Comparison of ENCODE assay signal across 8 cellular contexts in the genomic region with DNA sequence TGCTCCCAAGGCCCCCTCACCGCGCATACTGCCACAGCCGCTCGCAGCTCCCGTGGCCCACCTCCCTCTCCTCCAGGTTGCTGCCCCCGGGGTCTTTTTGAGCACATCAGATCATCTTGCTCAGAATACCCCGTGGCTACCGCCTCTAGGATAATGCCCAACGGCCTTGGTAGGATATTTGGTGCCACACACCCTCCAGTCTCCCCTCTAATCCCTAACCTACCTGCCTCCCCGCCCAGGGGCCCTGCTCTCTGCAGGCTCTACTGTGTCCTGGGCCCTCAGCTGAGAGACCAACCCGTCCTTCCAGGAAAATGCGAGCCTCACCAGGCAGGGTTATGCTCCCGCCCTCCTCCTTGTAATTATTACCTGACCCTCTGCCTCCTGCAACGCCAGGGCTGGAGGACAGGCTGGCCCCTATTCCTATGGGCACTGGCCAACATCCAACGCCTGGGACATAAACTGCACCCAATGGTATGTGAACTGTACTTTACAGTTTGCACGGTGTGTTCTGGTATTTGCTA. TPM values are rescaled to one million over a fixed set of nuclear protein-coding genes. Genes with fewer than 3 reads are reported as not detected.
DNase-seq lines count a peak whose midpoint lies in the region; ATAC-seq, FAIRE-seq and TF ChIP-seq lines count a peak whose summit lies in the region.

No MANE protein-coding gene starts in this region.

- H3K4me1 Mint-ChIP-seq in astrocyte (ENCODE audit: low read depth, unreplicated experiment) = peaks cover 28% of the 10 kb centered on the region

- H2BK15ac ChIP-seq in mesenchymal stem cell (ENCODE audit: low read depth, poor library complexity, severe bottlenecking) = no peak overlapping the region

- H3K27me3 ChIP-seq in heart left ventricle = peaks cover 0 to 38% (median 0%) of the 10 kb centered on the region in 9 donors
- no peaks in the 10 kb centered on the region for H3K27me3 ChIP-seq in astrocyte (ENCODE audit: insufficient read depth, low read length)
- no peaks in the 10 kb centered on the region for H3K27me3 ChIP-seq in mesenchymal stem cell (ENCODE audit: control insufficient read depth in 1 of 2, insufficient read depth in 1 of 2, low read length in 2 of 2)
- no peaks in the 10 kb centered on the region for H3K27me3 ChIP-seq in upper lobe of right lung
- no peaks in the 10 kb centered on the region for H3K27me3 ChIP-seq in BE2C

- WGBS in heart left ventricle, 4 donors = 53 to 73% (median 64%) methylated on average over 16 of the region's 16 CpGs
- 84% methylated on average over 16 of the region's 16 CpGs for WGBS in mesenchymal stem cell

- ATAC-seq in heart left ventricle = peak in 1 of 4 donors; percentile 2
- ATAC-seq in left cardiac atrium = no peak
- ATAC-seq in upper lobe of right lung = peak; percentile 2

- peak overlapping the region; percentile 25 for H4K91ac ChIP-seq in mesenchymal stem cell (ENCODE audit: low read length)

- no peak overlapping the region for H3K27ac Mint-ChIP-seq in astrocyte (ENCODE audit: unreplicated experiment)

- H4K8ac ChIP-seq in mesenchymal stem cell (ENCODE audit: low read length) = peak overlapping the region; percentile 0

- TF ChIP-seq POLR2A in heart left ventricle (IDR thresholded peaks at IDR 0.05) = no peak

- peak overlapping the region; percentile 29 to 64 for H3K4ac ChIP-seq in mesenchymal stem cell (ENCODE audit: low read depth in 1 of 2, low read length in 2 of 2)

- peak overlapping the region; percentile 79 for H3K9ac ChIP-seq in astrocyte (ENCODE audit: low read length)
- peak overlapping the region; percentile 85 for H3K9ac ChIP-seq in mesenchymal stem cell (ENCODE audit: low read length)

- peaks cover 9% of the 10 kb centered on the region for H3K79me1 ChIP-seq in mesenchymal stem cell (replicated peaks; ENCODE audit: low read length, poor library complexity, severe bottlenecking)

- peak overlapping the region; percentile 81 for H3K4me3 Mint-ChIP-seq in astrocyte (ENCODE audit: unreplicated experiment)

- DNase-seq in heart left ventricle = no peak
- DNase-seq in left cardiac atrium = no peak
- DNase-seq in astrocyte (ENCODE audit: low read depth) = no peak
- DNase-seq in mesenchymal stem cell = no peak
- DNase-seq in upper lobe of right lung = peak; percentile 64
- DNase-seq in central memory CD4-positive, alpha-beta T cell = no peak
- DNase-seq in HUDEP-2 (lab: John Stamatoyannopoulos, UW; ENCODE audit: unreplicated experiment in 76 of 76) = no peak
- no peak for DNase-seq in BE2C

- peaks cover 0 to 31% (median 18%) of the 10 kb centered on the region in 12 donors for H3K4me1 ChIP-seq in heart left ventricle
- H3K4me1 ChIP-seq in astrocyte (ENCODE audit: insufficient read depth, low read length) = peaks cover 33% of the 10 kb centered on the region
- H3K4me1 ChIP-seq in mesenchymal stem cell (ENCODE audit: control insufficient read depth, insufficient read depth, low read depth, low read length) = peaks cover 28% of the 10 kb centered on the region
- peaks cover 17% of the 10 kb centered on the region for H3K4me1 ChIP-seq in upper lobe of right lung
- no peaks in the 10 kb centered on the region for H3K4me1 ChIP-seq in BE2C

- no peak overlapping the region for H3K23ac ChIP-seq in mesenchymal stem cell (ENCODE audit: low read length in 2 of 2)

- intact Hi-C loops in heart left ventricle (cut with DNase I) (loop anchor here in 3 of 10 donors (10.0 kb wide), 2 partner anchors 361 to 441 kb away; no protein-coding TSS in a partner anchor), left cardiac atrium (cut with DNase I) (no loop called here), upper lobe of right lung (cut with DNase I) (no loop called here)

- H2AFZ ChIP-seq in astrocyte (ENCODE audit: low read depth, low read length) (no peak overlapping the region), mesenchymal stem cell (ENCODE audit: low read depth, low read length) (no peak overlapping the region)

- H3K36me3 ChIP-seq in heart left ventricle = no peaks in the 10 kb centered on the region
- peaks cover 3% of the 10 kb centered on the region for H3K36me3 ChIP-seq in astrocyte (ENCODE audit: insufficient read depth, low read length)
- peaks cover 12 to 26% of the 10 kb centered on the region in 2 experiments for H3K36me3 ChIP-seq in mesenchymal stem cell (ENCODE audit: control insufficient read depth in 1 of 2, insufficient read depth in 2 of 2, low read depth in 1 of 2, low read length in 2 of 2)
- no peaks in the 10 kb centered on the region for H3K36me3 ChIP-seq in upper lobe of right lung
- no peaks in the 10 kb centered on the region for H3K36me3 ChIP-seq in BE2C

- H3K4me2 ChIP-seq in astrocyte (ENCODE audit: low read length) (peak overlapping the region; percentile 92), mesenchymal stem cell (ENCODE audit: low read length, poor library complexity, severe bottlenecking) (peak overlapping the region; percentile 81)

- peak overlapping the region; percentile 70 to 82 for H2BK12ac ChIP-seq in mesenchymal stem cell (ENCODE audit: low read length in 2 of 2)

- H2BK120ac ChIP-seq in mesenchymal stem cell (ENCODE audit: low read depth, low read length) = no peak overlapping the region

- H3K9me3 ChIP-seq in heart left ventricle (no peaks in the 10 kb centered on the region), astrocyte (ENCODE audit: insufficient read depth, low read depth, low read length) (no peaks in the 10 kb centered on the region), mesenchymal stem cell (ENCODE audit: control insufficient read depth, low read length) (no peaks in the 10 kb centered on the region), upper lobe of right lung (no peaks in the 10 kb centered on the region), BE2C (no peaks in the 10 kb centered on the region)

- peaks cover 35% of the 10 kb centered on the region for H3K79me2 ChIP-seq in astrocyte (ENCODE audit: insufficient read depth, low read length)

- peaks cover 8% of the 10 kb centered on the region for H3K36me3 Mint-ChIP-seq in astrocyte (ENCODE audit: low read depth, unreplicated experiment)

- H2AK5ac ChIP-seq in mesenchymal stem cell (ENCODE audit: low read length, severe bottlenecking) = peak overlapping the region; percentile 89

- FAIRE-seq in astrocyte (lab: Jason Lieb, UNC) = no peak

- H2BK5ac ChIP-seq in mesenchymal stem cell (ENCODE audit: low read depth, low read length, poor library complexity, severe bottlenecking) = peak overlapping the region; percentile 75

- peak overlapping the region in 9 of 12 donors; percentile 64 to 95 (median 73) for H3K4me3 ChIP-seq in heart left ventricle
- H3K4me3 ChIP-seq in astrocyte (ENCODE audit: insufficient read depth, low read depth, low read length) = peak overlapping the region; percentile 49
- peak overlapping the region in 1 of 2 experiments; percentile 82 for H3K4me3 ChIP-seq in mesenchymal stem cell (ENCODE audit: insufficient read depth in 1 of 2, low read depth in 1 of 2, low read length in 2 of 2)
- peak overlapping the region; percentile 71 for H3K4me3 ChIP-seq in upper lobe of right lung
- no peak overlapping the region for H3K4me3 ChIP-seq in BE2C (ENCODE audit: low read depth, low read length)

- peak overlapping the region; percentile 76 to 95 (median 90) for H3K27ac ChIP-seq in heart left ventricle
- H3K27ac ChIP-seq in astrocyte (ENCODE audit: low read depth, low read length) = peak overlapping the region; percentile 76
- peak overlapping the region; percentile 97 for H3K27ac ChIP-seq in mesenchymal stem cell (ENCODE audit: low read length, poor library complexity, severe bottlenecking)
- peak overlapping the region; percentile 82 for H3K27ac ChIP-seq in upper lobe of right lung

- H3K14ac ChIP-seq in mesenchymal stem cell (ENCODE audit: low read length in 2 of 2) = no peak overlapping the region

- H3K27me3 Mint-ChIP-seq in astrocyte (ENCODE audit: low read depth, unreplicated experiment) = no peaks in the 10 kb centered on the region

- no peak overlapping the region for H3K18ac ChIP-seq in mesenchymal stem cell (ENCODE audit: low read depth in 1 of 2, low read length in 2 of 2)

- TF ChIP-seq CTCF in heart left ventricle (IDR thresholded peaks at IDR 0.05) (no peak), astrocyte (IDR thresholded peaks at IDR 0.05; ENCODE audit: insufficient read depth, low read depth, low read length) (no peak), upper lobe of right lung (IDR thresholded peaks at IDR 0.05) (no peak), BE2C (IDR thresholded peaks at IDR 0.05; ENCODE audit: low read depth, low read length) (no peak)

- H4K20me1 ChIP-seq in astrocyte (ENCODE audit: insufficient read depth, low read length) = peaks cover 25% of the 10 kb centered on the region

- no peaks in the 10 kb centered on the region for H3K9me3 Mint-ChIP-seq in astrocyte (ENCODE audit: unreplicated experiment)

RNA-seq across cellular contexts. Expression of a gene that starts 1.5 kb away (rescaled TPM):
- total RNA-seq in heart left ventricle (10 to 100 TPM in 4 of 9 donors, 1 to 10 TPM in 5; 4.7 to 17.7 (median 9.7) TPM), left cardiac atrium (1 to 10 TPM; 4.3 to 4.7 TPM), astrocyte (48.6 and 59.3 TPM in 2 replicates), upper lobe of right lung (10.1 TPM)
- polyA plus RNA-seq in heart left ventricle = 1 to 10 TPM; 5.3 to 9.5 TPM
- polyA plus RNA-seq in mesenchymal stem cell (2013, experiment 1 of 2) = 15.4 TPM
- 15.4 TPM for polyA plus RNA-seq in mesenchymal stem cell (2013, experiment 2 of 2)
- 12.3 TPM for polyA plus RNA-seq in BE2C (2012; ENCODE audit: insufficient read depth, insufficient read length, low read depth)
